Comparison of ENCODE assay signal across 8 cellular contexts in genomic region chrX:13658602-13659001, GRCh38. TPM values are rescaled to one million over a fixed set of nuclear protein-coding genes. Genes with fewer than 3 reads are reported as not detected.
A peak's percentile ranks its signal among the peaks of the same experiment; 100 is the strongest.
DNase-seq lines count a peak whose midpoint lies in the region; ATAC-seq, FAIRE-seq and TF ChIP-seq lines count a peak whose summit lies in the region.

No MANE protein-coding gene starts in this region.

- H3K27ac Mint-ChIP-seq in naive B cell = no peak overlapping the region

- H3K36me3 Mint-ChIP-seq in naive B cell = peaks cover 11 to 26% of the 10 kb centered on the region in 2 donors

- peak; percentile 19 to 24 for TF ChIP-seq CTCF in endothelial cell of umbilical vein (IDR thresholded peaks at IDR 0.05; ENCODE audit: extremely low read depth in 1 of 2, insufficient read depth in 1 of 2, low read depth in 1 of 2, low read length in 2 of 2)

- H3K27me3 Mint-ChIP-seq in naive B cell = no peaks in the 10 kb centered on the region

- H3K9me1 ChIP-seq in endothelial cell of umbilical vein (replicated peaks; ENCODE audit: control insufficient read depth, extremely low read depth, insufficient read depth, low read length) = no peaks in the 10 kb centered on the region

- no peak for TF ChIP-seq POLR2A in endothelial cell of umbilical vein (IDR thresholded peaks at IDR 0.05; ENCODE audit: low read depth, low read length)

- H3K27me3 ChIP-seq in endothelial cell of umbilical vein (ENCODE audit: control insufficient read depth in 2 of 2, insufficient read depth in 2 of 2, low read length in 2 of 2) = no peaks in the 10 kb centered on the region

- H3K4me1 ChIP-seq in endothelial cell of umbilical vein (ENCODE audit: control insufficient read depth, extremely low read depth, insufficient read depth, low read length) = peaks cover 3% of the 10 kb centered on the region

- no peak overlapping the region for H3K9ac ChIP-seq in SK-N-MC (ENCODE audit: insufficient read length)
- H3K9ac ChIP-seq in endothelial cell of umbilical vein (replicated peaks; ENCODE audit: extremely low read depth, insufficient read depth, low read length) = no peak overlapping the region

- no peaks in the 10 kb centered on the region for H3K79me2 ChIP-seq in endothelial cell of umbilical vein (ENCODE audit: control insufficient read depth, insufficient read depth, low read length)

- intact Hi-C loops in endothelial cell of umbilical vein (cut with micrococcal nuclease) = loop anchor here (1.0 kb wide), 3 partner anchors 77 to 374 kb away; no protein-coding TSS in a partner anchor

- BruUV-seq in endothelial cell of umbilical vein (replicated peaks; lab: Mats Ljungman, UMichigan) = no TSS peak

- H3K4me3 Mint-ChIP-seq in naive B cell = peak overlapping the region in 1 of 8 donors; percentile 4

- no peak for FAIRE-seq in HTR-8/SVneo (lab: Jason Lieb, UNC)
- peak; percentile 86 for FAIRE-seq in endothelial cell of umbilical vein (lab: Jason Lieb, UNC)

- DNase-seq in Daoy (ENCODE audit: low read depth) = peak; percentile 6
- peak; percentile 26 for DNase-seq in HTR-8/SVneo (ENCODE audit: insufficient read length, low spot score)
- peak; percentile 37 for DNase-seq in SK-N-MC (ENCODE audit: low read depth, low spot score)
- DNase-seq in endothelial cell of umbilical vein (ENCODE audit: low read depth, low spot score) = peak; percentile 52
- DNase-seq in naive B cell = peak; percentile 60
- DNase-seq in NCI-H1436 treated with DMSO at 0.1 percent for 48 hours (lab: John Stamatoyannopoulos, UW) = no peak
- DNase-seq in COLO829 (ENCODE audit: low spot score) = no peak

- peaks cover 0 to 18% (median 18%) of the 10 kb centered on the region in 3 donors for H3K4me1 Mint-ChIP-seq in naive B cell

- POLR2A ChIA-PET in endothelial cell of umbilical vein (lab: Charles Lee) = no interaction called here

- H3K27ac ChIP-seq in SK-N-MC (no peak overlapping the region), endothelial cell of umbilical vein (ENCODE audit: insufficient read depth, low read depth, low read length) (no peak overlapping the region)

- peak; percentile 51 to 64 for ATAC-seq in naive B cell (ENCODE audit: low read depth in 2 of 2)
- ATAC-seq in HG03460 (IDR thresholded peaks at IDR 0.05; ENCODE audit: unreplicated experiment) = no peak

- peak overlapping the region; percentile 64 for H2AFZ ChIP-seq in endothelial cell of umbilical vein (ENCODE audit: low read depth, low read length)

- H3K4me3 ChIP-seq in SK-N-MC (no peak overlapping the region), endothelial cell of umbilical vein (replicated peaks in 1 of 3; ENCODE audit: insufficient read depth in 1 of 3, low read depth in 1 of 3, low read length in 3 of 3) (no peak overlapping the region)

- H3K9me3 ChIP-seq in SK-N-MC (ENCODE audit: low read depth, low read length) (no peaks in the 10 kb centered on the region), endothelial cell of umbilical vein (replicated peaks; ENCODE audit: control insufficient read depth, insufficient read depth, low read length) (no peaks in the 10 kb centered on the region)

- no peaks in the 10 kb centered on the region for H4K20me1 ChIP-seq in endothelial cell of umbilical vein (replicated peaks; ENCODE audit: control insufficient read depth, extremely low read depth, insufficient read depth, low read length)

- H3K4me2 ChIP-seq in endothelial cell of umbilical vein (ENCODE audit: insufficient read depth, low read length) = no peak overlapping the region

- no peaks in the 10 kb centered on the region for H3K9me3 Mint-ChIP-seq in naive B cell

- CTCF ChIA-PET in endothelial cell of umbilical vein (lab: Charles Lee) = interaction anchor here (1.0 to 1.9 kb wide), 9 partner anchors 11 to 712 kb away, joined by 3 to 8 read pairs (median 3); partner anchors contain the start of genes OFD1, RAB9A and TRAPPC2

- dilution Hi-C loops in endothelial cell of umbilical vein (cut with MboI; ENCODE audit: extremely low pct_ligation_motif_present, low sequenced_read_pairs) = no loop called here

- H3K36me3 ChIP-seq in SK-N-MC (ENCODE audit: insufficient read depth, low read length) = no peaks in the 10 kb centered on the region; the same call in 1 of the 2 replicates
- H3K36me3 ChIP-seq in endothelial cell of umbilical vein (ENCODE audit: control insufficient read depth in 2 of 2, extremely low read depth in 1 of 2, insufficient read depth in 2 of 2, low read length in 2 of 2) = no peaks in the 10 kb centered on the region

TF ChIP-seq in endothelial cell of umbilical vein, 7 proteins besides CTCF, POLR2A, EP300 and RAD21:
- TF ChIP-seq FOS (IDR thresholded peaks at IDR 0.05; ENCODE audit: borderline replicate concordance, insufficient read depth, low read length) = no peak
- no peak for TF ChIP-seq MAX (IDR thresholded peaks at IDR 0.05; ENCODE audit: insufficient read depth, insufficient read length)
- no peak for TF ChIP-seq EZH2 (IDR thresholded peaks at IDR 0.05; ENCODE audit: borderline replicate concordance, low read depth, low read length, severe bottlenecking)
- TF ChIP-seq MYC (IDR thresholded peaks at IDR 0.05; ENCODE audit: low read depth, low read length) = no peak
- TF ChIP-seq JUN (IDR thresholded peaks at IDR 0.05; ENCODE audit: borderline replicate concordance, insufficient read depth, insufficient read length, low read depth) = no peak
- TF ChIP-seq POLR2AphosphoS5 (IDR thresholded peaks at IDR 0.05; ENCODE audit: insufficient read depth, low read depth, low read length) = no peak
- TF ChIP-seq GATA2 (IDR thresholded peaks at IDR 0.05; ENCODE audit: insufficient read depth, insufficient read length, low read depth, low read length) = no peak
TF ChIP-seq in endothelial cell of umbilical vein: peak in this region for 0.

RNA-seq across cellular contexts. Expression of gene TCEANC, which starts 5.7 kb away (rescaled TPM):
- total RNA-seq in Daoy (2014; rRNA removed; shearing (Covaris generic)) = 0.57 and 2.2 TPM in 2 replicates
- 0.75 and 1.8 TPM in 2 replicates for total RNA-seq in endothelial cell of umbilical vein
- polyA plus RNA-seq in endothelial cell of umbilical vein = 0.32 and 0.38 TPM in 2 replicates
- polyA plus RNA-seq in endothelial cell of umbilical vein (2011; cell fraction: cytosol; rRNA removed) = 0.56 and 0.75 TPM in 2 replicates
- 1.3 TPM in 2 replicates for polyA plus RNA-seq in endothelial cell of umbilical vein (2011; cell fraction: nucleus; rRNA removed)
- 0.56 and 0.80 TPM in 2 replicates for polyA plus RNA-seq in endothelial cell of umbilical vein (2012)
- 0.93 and 1.5 TPM in 2 replicates for polyA minus RNA-seq in endothelial cell of umbilical vein
- polyA minus RNA-seq in endothelial cell of umbilical vein (2011; cell fraction: cytosol; rRNA and poly(A)+ RNA removed) = 1.7 TPM
- 0.53 and 1.4 TPM in 2 replicates for polyA minus RNA-seq in endothelial cell of umbilical vein (2011; cell fraction: nucleus; rRNA and poly(A)+ RNA removed)
- 10 to 100 TPM; 10.5 to 14.1 (median 13.3) TPM for polyA plus RNA-seq in naive B cell (ENCODE audit: low read depth in 6 of 6)

RNA-seq across cellular contexts. Expression of gene RAB9A, which starts 30.3 kb away (rescaled TPM):
- 13.5 and 23.2 TPM in 2 replicates for total RNA-seq in Daoy (2014; rRNA removed; shearing (Covaris generic))
- 17.2 and 19.2 TPM in 2 replicates for total RNA-seq in endothelial cell of umbilical vein
- polyA plus RNA-seq in endothelial cell of umbilical vein (8.7 and 11.5 TPM in 2 replicates), naive B cell (ENCODE audit: low read depth in 6 of 6) (10 to 100 TPM; 15.7 to 28.1 (median 20.1) TPM)
- 10.0 and 10.3 TPM in 2 replicates for polyA plus RNA-seq in endothelial cell of umbilical vein (2011; cell fraction: cytosol; rRNA removed)
- polyA plus RNA-seq in endothelial cell of umbilical vein (2011; cell fraction: nucleus; rRNA removed) = 4.9 and 9.2 TPM in 2 replicates
- 17.4 and 20.5 TPM in 2 replicates for polyA plus RNA-seq in endothelial cell of umbilical vein (2012)
- 6.9 and 8.3 TPM in 2 replicates for polyA minus RNA-seq in endothelial cell of umbilical vein
- 18.2 TPM for polyA minus RNA-seq in endothelial cell of umbilical vein (2011; cell fraction: cytosol; rRNA and poly(A)+ RNA removed)
- 4.2 and 5.9 TPM in 2 replicates for polyA minus RNA-seq in endothelial cell of umbilical vein (2011; cell fraction: nucleus; rRNA and poly(A)+ RNA removed)

Comparison
In these comparisons a context has a peak if more than half of its experiments do, and no peak if none do; other contexts are left out.
1. DNase-seq: peak in Daoy (single experiment), HTR-8/SVneo (single experiment), SK-N-MC (single experiment), endothelial cell of umbilical vein (single experiment) and naive B cell (single experiment); none in NCI-H1436 treated with DMSO at 0.1 percent for 48 hours (single experiment) and COLO829 (single experiment).